In genomic region chr3:134374791-134375541, GRCh38 we compare ENCODE assay signal across 1 cellular context.
TF ChIP-seq lines count a peak whose summit lies in the region.

No MANE protein-coding gene starts in this region.

TF ChIP-seq in HepG2, 621 proteins besides CTCF, POLR2A, EP300 and RAD21 (continued from another document):
- TF ChIP-seq ZNF800 (CRISPR knock-in tag; IDR thresholded peaks at IDR 0.05) (0 out of 2 replicates have a peak, but pooled peaks have one; percentile 20), ZNF687 (CRISPR knock-in tag; IDR thresholded peaks at IDR 0.05) (0 out of 2 replicates have a peak, but pooled peaks have one; percentile 3), ZNF646 (CRISPR knock-in tag; IDR thresholded peaks at IDR 0.05) (peak; percentile 86; the same call in 1 of the 2 replicates), ZNF274 (CRISPR knock-in tag; IDR thresholded peaks at IDR 0.05) (0 out of 2 replicates have a peak, but pooled peaks have one; percentile 4), SMAD3 (CRISPR knock-in tag; IDR thresholded peaks at IDR 0.05) (no peak), PCBP1 (IDR thresholded peaks at IDR 0.05; ENCODE audit: borderline replicate concordance, low read depth, low read length) (0 out of 2 replicates have a peak, but pooled peaks have one; percentile 18), ZSCAN30 (CRISPR knock-in tag; IDR thresholded peaks at IDR 0.05) (0 out of 2 replicates have a peak, but pooled peaks have one; percentile 25), ZBTB20 (CRISPR knock-in tag; IDR thresholded peaks at IDR 0.05; ENCODE audit: borderline replicate concordance, low read depth) (no peak), NFE2L2 (IDR thresholded peaks at IDR 0.05; ENCODE audit: low read length) (peak; percentile 40; the same call in 1 of the 2 replicates), ZNF441 (CRISPR knock-in tag; IDR thresholded peaks at IDR 0.05; ENCODE audit: borderline replicate concordance) (0 out of 2 replicates have a peak, but pooled peaks have one; percentile 6), SPEN (CRISPR knock-in tag; IDR thresholded peaks at IDR 0.05; ENCODE audit: low read depth) (no peak), ZNF782 (CRISPR knock-in tag; IDR thresholded peaks at IDR 0.05; ENCODE audit: borderline replicate concordance) (no peak), SRSF1 (optimal IDR thresholded peaks at IDR 0.05; ENCODE audit: low read depth, low read length) (peak; percentile 33), HDAC2 (CRISPR knock-in tag; IDR thresholded peaks at IDR 0.05) (no peak), ZNF256 (CRISPR knock-in tag; conservative IDR thresholded peaks at IDR 0.05) (no peak), ZNF746 (CRISPR knock-in tag; IDR thresholded peaks at IDR 0.05) (peak; percentile 1; the same call in 1 of the 2 replicates), SUZ12 (IDR thresholded peaks at IDR 0.05; ENCODE audit: low read depth, low read length) (no peak), NAIF1 (CRISPR knock-in tag; IDR thresholded peaks at IDR 0.05; ENCODE audit: borderline replicate concordance) (0 out of 2 replicates have a peak, but pooled peaks have one; percentile 48), RCOR2 (CRISPR knock-in tag; IDR thresholded peaks at IDR 0.05) (no peak), ASH2L (IDR thresholded peaks at IDR 0.05; ENCODE audit: insufficient read length, low read depth, low read length) (peak; percentile 34), ZNF280B (CRISPR knock-in tag; IDR thresholded peaks at IDR 0.05; ENCODE audit: borderline replicate concordance) (no peak)
